8 cellular contexts compared by ENCODE assay signal in the genomic region with DNA sequence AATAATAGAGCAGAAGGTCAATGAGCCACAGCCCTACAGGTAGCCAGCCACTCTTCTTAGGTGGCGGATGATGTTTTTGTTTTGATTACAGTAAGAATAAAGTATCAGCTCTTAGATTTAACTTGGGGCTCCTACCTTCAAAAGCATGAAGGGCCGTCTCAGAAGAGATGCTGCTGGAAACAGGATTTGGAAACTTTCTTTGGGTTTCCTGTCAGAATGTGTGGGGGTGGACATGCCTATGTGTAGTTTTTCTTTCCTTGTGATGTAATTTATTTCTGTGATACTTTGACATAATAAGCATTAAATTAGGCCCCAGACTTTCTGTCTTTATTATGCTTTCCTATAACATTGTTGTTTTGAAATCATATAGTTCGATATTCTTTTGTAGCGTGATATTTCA.
DNase-seq lines count a peak whose midpoint lies in the region; ATAC-seq and TF ChIP-seq lines count a peak whose summit lies in the region.

No MANE protein-coding gene starts in this region.

- peak overlapping the region; percentile 83 to 93 (median 93) for H3K4me3 Mint-ChIP-seq in nephron

- H4K20me1 ChIP-seq in Loucy (ENCODE audit: insufficient read depth, low read length, poor library complexity, severe bottlenecking), result peaks cover 57% of the 10 kb centered on the region

- no peaks in the 10 kb centered on the region for H3K9me3 Mint-ChIP-seq in nephron

- H3K27me3 Mint-ChIP-seq in nephron (ENCODE audit: low read depth), result no peaks in the 10 kb centered on the region

- peaks cover 69% of the 10 kb centered on the region for H3K4me1 ChIP-seq in Loucy (ENCODE audit: insufficient read depth, low read length, poor library complexity, severe bottlenecking)

- H3K27me3 ChIP-seq in Loucy (ENCODE audit: insufficient read depth, low read length, poor library complexity, severe bottlenecking), result no peaks in the 10 kb centered on the region

- H3K9me2 ChIP-seq in Loucy (replicated peaks; ENCODE audit: low read depth, low read length), result no peaks in the 10 kb centered on the region

- H3K9me3 ChIP-seq in Loucy (ENCODE audit: insufficient read depth, low read depth, low read length), result no peaks in the 10 kb centered on the region

- no peak overlapping the region for H2AFZ ChIP-seq in Loucy (ENCODE audit: low read length)

- ATAC-seq in GM21367 (IDR thresholded peaks at IDR 0.05; ENCODE audit: unreplicated experiment) (no peak), GM21723 (IDR thresholded peaks at IDR 0.05; ENCODE audit: unreplicated experiment) (no peak), HG03378 (IDR thresholded peaks at IDR 0.05; ENCODE audit: unreplicated experiment) (no peak)

- H3K79me2 ChIP-seq in Loucy (ENCODE audit: insufficient read depth, low read length), result peaks cover 71% of the 10 kb centered on the region

- DNase-seq in CD1c-positive myeloid dendritic cell (ENCODE audit: extremely low spot score) (peak; percentile 63), cardiac fibroblast (ENCODE audit: low read depth in 2 of 2) (peak; percentile 49 to 50), NCI-H128 (lab: John Stamatoyannopoulos, UW; ENCODE audit: unreplicated experiment) (no peak)

- peak overlapping the region; percentile 81 to 90 (median 90) for H3K27ac Mint-ChIP-seq in nephron

- no peaks in the 10 kb centered on the region for H3F3A ChIP-seq in Loucy (ENCODE audit: low read depth)

- peak overlapping the region; percentile 78 for H3K9ac ChIP-seq in Loucy (ENCODE audit: low read depth, low read length, poor library complexity, severe bottlenecking)

- H3K4me1 Mint-ChIP-seq in nephron, result peaks cover 37% of the 10 kb centered on the region

- no peak for TF ChIP-seq CTCF in Loucy (conservative IDR thresholded peaks at IDR 0.05; ENCODE audit: low read length)
- no peak for TF ChIP-seq CTCF in cardiac fibroblast (IDR thresholded peaks at IDR 0.05; ENCODE audit: low read depth, low read length)
- no peak for TF ChIP-seq CTCF in nephron (IDR thresholded peaks at IDR 0.05; ENCODE audit: unreplicated experiment in 3 of 3)

- H3K36me3 Mint-ChIP-seq in nephron (ENCODE audit: low read depth), result peaks cover 4% of the 10 kb centered on the region

- H3K4me3 ChIP-seq in Loucy (ENCODE audit: low read length, poor library complexity, severe bottlenecking), result peak overlapping the region; percentile 87
- H3K4me3 ChIP-seq in cardiac fibroblast (replicated peaks in 1 of 2; ENCODE audit: low read depth in 2 of 2, low read length in 2 of 2), result peak overlapping the region; percentile 80 to 90

- peak overlapping the region; percentile 88 for H3K4me2 ChIP-seq in Loucy (ENCODE audit: low read depth, low read length, poor library complexity, severe bottlenecking)

- no peaks in the 10 kb centered on the region for H3K36me3 ChIP-seq in Loucy (ENCODE audit: insufficient read depth, low read length)
